Comparison of ENCODE assay signal across 20 cellular contexts in the genomic region with DNA sequence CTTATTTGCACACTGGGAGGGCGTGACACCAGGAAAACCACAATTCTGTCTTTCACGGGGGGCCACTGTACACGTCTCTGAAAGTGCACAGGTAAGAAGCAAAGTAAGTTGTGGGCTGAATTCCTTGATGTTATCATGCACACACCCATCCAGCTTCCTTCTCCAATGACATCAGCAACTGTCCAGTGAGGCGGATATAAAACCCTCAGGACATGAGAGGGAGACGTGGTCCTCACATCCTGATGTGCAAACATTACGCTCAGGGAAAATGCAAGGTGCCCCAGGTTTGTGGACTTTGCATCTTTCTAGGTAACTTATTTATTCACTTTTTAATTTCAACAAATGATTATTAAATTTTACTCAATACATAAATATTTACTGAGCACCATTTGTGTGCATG. TPM values are rescaled to one million over a fixed set of nuclear protein-coding genes. Genes with fewer than 3 reads are reported as not detected.
DNase-seq lines count a peak whose midpoint lies in the region; ATAC-seq and TF ChIP-seq lines count a peak whose summit lies in the region.
"Had no signal": no experiment of that assay in that cellular context is flagged by ENCODE, and none has a peak within 500 bp of the region (broad histone marks: within the 10 kb centered on the region; RNA-seq: fewer than 3 reads in every experiment).

No MANE protein-coding gene starts in this region.

- H3K9me2 ChIP-seq in PC-9 (ENCODE audit: insufficient read depth): no peaks in the 10 kb centered on the region
- H3K9me2 ChIP-seq: SK-N-SH had no signal

- peaks cover 43% of the 10 kb centered on the region for H3K4me1 ChIP-seq in PC-9 (replicated peaks; ENCODE audit: insufficient read depth)
- H3K4me1 ChIP-seq in stomach: peaks cover 0 to 20% (median 9%) of the 10 kb centered on the region in 4 donors

- intact Hi-C loops in PC-9 (cut with micrococcal nuclease; ENCODE audit: unreplicated experiment): no loop called here
- intact Hi-C loops in left colon (cut with DNase I, micrococcal nuclease): no loop called here
- intact Hi-C loops in stomach (cut with DNase I; ENCODE audit: low total_unique reads): no loop called here
- intact Hi-C loops in Right ventricle myocardium inferior (cut with DNase I): no loop called here

- 21 to 44% (median 39%) methylated on average over 6 of the region's 6 CpGs for WGBS in stomach, 5 donors

- no peak for TF ChIP-seq EP300 in stomach (IDR thresholded peaks at IDR 0.05)

- TF ChIP-seq CTCF in PC-9 (conservative IDR thresholded peaks at IDR 0.05) (no peak), stomach (IDR thresholded peaks at IDR 0.05) (no peak)

- no peaks in the 10 kb centered on the region for H3K9me3 ChIP-seq in PC-9 (ENCODE audit: insufficient read depth, low read depth)
- peaks cover 0 to 7% (median 6%) of the 10 kb centered on the region in 4 donors for H3K9me3 ChIP-seq in stomach
- H3K9me3 ChIP-seq: SK-N-SH had no signal

- H3K4me2 ChIP-seq in PC-9: peak overlapping the region; percentile 53
- H3K4me2 ChIP-seq: SK-N-SH had no signal

- H4K20me1 ChIP-seq in PC-9 (ENCODE audit: insufficient read depth): no peaks in the 10 kb centered on the region

- no peak for TF ChIP-seq POLR2A in stomach (IDR thresholded peaks at IDR 0.05)

- no peak overlapping the region for H3K4me3 ChIP-seq in PC-9
- H3K4me3 ChIP-seq in stomach: peak overlapping the region in 1 of 4 donors; percentile 31

- CTCF ChIA-PET in PC-9 (lab: Charles Lee): interaction anchor here (0.5 to 0.7 kb wide), 3 partner anchors 54 to 364 kb away, joined by 3 to 7 read pairs (median 3); no protein-coding TSS in a partner anchor

- DNase-seq in DMS79 treated with DMSO at 0.1 percent for 48 hours (lab: John Stamatoyannopoulos, UW) (peak; percentile 33), DMS79 (lab: John Stamatoyannopoulos, UW) (no peak), PC-9 (peak; percentile 46 to 83), left colon (no peak), stomach (no peak), DMS114 treated with DMSO at 0.1 percent for 48 hours (lab: John Stamatoyannopoulos, UW; ENCODE audit: unreplicated experiment) (no peak), Right ventricle myocardium inferior (ENCODE audit: missing footprints) (no peak)
- DNase-seq: 8988T; CD8-positive, alpha-beta T cell; NCI-H1105 treated with DMSO at 0.1 percent for 48 hours; NCI-H187; NCI-H2227 treated with DMSO at 0.1 percent for 48 hours; NCI-H510A treated with DMSO at 0.1 percent for 48 hours; NCI-H774; SK-N-SH; T-cell had no signal

- H3K36me3 ChIP-seq in PC-9 (ENCODE audit: low read depth) (no peaks in the 10 kb centered on the region), stomach (no peaks in the 10 kb centered on the region)

- POLR2A ChIA-PET in PC-9 (lab: Charles Lee; ENCODE audit: unreplicated experiment): no interaction called here

- no peaks in the 10 kb centered on the region for H3K79me2 ChIP-seq in PC-9 (ENCODE audit: low read depth)

- H3K27ac ChIP-seq in PC-9 (peak overlapping the region; percentile 60), stomach (peak overlapping the region in 3 of 5 donors; percentile 27 to 72 (median 54))

- H3K27me3 ChIP-seq in PC-9 (ENCODE audit: insufficient read depth, low read depth) (no peaks in the 10 kb centered on the region), stomach (peaks cover 0 to 74% (median 0%) of the 10 kb centered on the region in 3 donors)

- no TSS peak for BruUV-seq in PC-9 (replicated peaks; lab: Mats Ljungman, UMichigan)

- peaks cover 25% of the 10 kb centered on the region for H3F3A ChIP-seq in PC-9 (ENCODE audit: insufficient read depth, low read depth)

- H2AFZ ChIP-seq in PC-9: no peak overlapping the region

- ATAC-seq in left colon (peak; percentile 23), GM21423 (IDR thresholded peaks at IDR 0.05; ENCODE audit: unreplicated experiment) (no peak), Right ventricle myocardium inferior (no peak)
- ATAC-seq: CD8-positive, alpha-beta T cell; T-cell had no signal

RNA-seq across cellular contexts. Expression of a gene that starts 3.0 kb away (rescaled TPM):
- total RNA-seq in PC-9 (2021) (2.2 and 5.7 TPM in 2 replicates), left colon (100 to 1,000 TPM; 208 to 322 TPM), stomach (1,000 to 10,000 TPM in 1 of 5 donors, 100 to 1,000 TPM in 1, 10 to 100 TPM in 2, not detected in 1; 62.4 to 1,697 (median 407) TPM), Right ventricle myocardium inferior (not detected)
- polyA plus RNA-seq in stomach: over 10,000 TPM in 1 of 3 donors, 1,000 to 10,000 TPM in 1, 100 to 1,000 TPM in 1; 385 to 10,944 (median 1,930) TPM
- total RNA-seq: CD8-positive, alpha-beta T cell; H1; LHCN-M2 had no signal
- polyA plus RNA-seq: BJ, H1, SK-N-SH had no signal

RNA-seq across cellular contexts. Expression of a gene that starts 12.5 kb away (rescaled TPM):
- total RNA-seq in PC-9 (2021) (0.52 TPM in 1 of 2 replicates, not detected in the other), left colon (under 1 TPM; 0.87 to 0.98 TPM), stomach (1,000 to 10,000 TPM in 3 of 5 donors, 100 to 1,000 TPM in 1, 1 to 10 TPM in 1; 2.3 to 2,979 (median 1,039) TPM), Right ventricle myocardium inferior (not detected)
- polyA plus RNA-seq in stomach: 1,000 to 10,000 TPM in 2 of 3 donors, 100 to 1,000 TPM in 1; 154 to 2,390 (median 1,084) TPM
- total RNA-seq: CD8-positive, alpha-beta T cell; H1; LHCN-M2 had no signal
- polyA plus RNA-seq: BJ, H1, SK-N-SH had no signal

RNA-seq across cellular contexts. Expression of a gene that starts 32.5 kb away (rescaled TPM):
- total RNA-seq in PC-9 (2021) (4.3 and 8.6 TPM in 2 replicates), left colon (under 1 TPM; 0.43 to 0.61 TPM), stomach (10 to 100 TPM in 2 of 5 donors, 1 to 10 TPM in 1, under 1 TPM in 1, not detected in 1; 0.45 to 37.9 (median 9.7) TPM), Right ventricle myocardium inferior (not detected)
- polyA plus RNA-seq in stomach: 1 to 10 TPM; 1.8 to 3.9 (median 3.7) TPM
- total RNA-seq: H1, LHCN-M2 had no signal
- polyA plus RNA-seq: BJ, SK-N-SH had no signal

RNA-seq across cellular contexts. Expression of a gene that starts 40.4 kb away (rescaled TPM):
- total RNA-seq in PC-9 (2021) (not detected in 2 replicates), left colon (1 to 10 TPM in 1 of 2 donors, under 1 TPM in 1; 0.67 to 1.0 TPM), stomach (1 to 10 TPM in 2 of 5 donors, under 1 TPM in 2, not detected in 1; 0.29 to 4.6 (median 1.2) TPM), Right ventricle myocardium inferior (not detected)
- polyA plus RNA-seq in stomach: under 1 TPM; 0.18 to 0.31 (median 0.25) TPM
- total RNA-seq: H1, LHCN-M2 had no signal
- polyA plus RNA-seq: BJ, H1, SK-N-SH had no signal

RNA-seq across cellular contexts. Expression of a gene that starts 48.1 kb away (rescaled TPM):
- total RNA-seq in PC-9 (2021): not detected in 2 replicates
- total RNA-seq in left colon: 1,000 to 10,000 TPM; 3,156 to 4,796 TPM
- total RNA-seq in stomach: 100 to 1,000 TPM in 2 of 5 donors, 10 to 100 TPM in 2, 1 to 10 TPM in 1; 2.0 to 488 (median 49.6) TPM
- 10 to 100 TPM in 2 of 3 donors, 1 to 10 TPM in 1; 7.1 to 27.8 (median 26.8) TPM for polyA plus RNA-seq in stomach
- total RNA-seq in Right ventricle myocardium inferior: 3.4 TPM
- total RNA-seq: CD8-positive, alpha-beta T cell; LHCN-M2 had no signal
- polyA plus RNA-seq: BJ, SK-N-SH had no signal

Comparison
In these comparisons a context has a peak if more than half of its experiments do, and no peak if none do; other contexts are left out.
1. DNase-seq: peak in DMS79 treated with DMSO at 0.1 percent for 48 hours (single experiment) and PC-9 (2 of 2); none in DMS79 (single experiment), left colon (0 of 2), stomach (single experiment), DMS114 treated with DMSO at 0.1 percent for 48 hours (single experiment) and Right ventricle myocardium inferior (single experiment).